12 cellular contexts compared by ENCODE assay signal in genomic region chr2:54601339-54601738, GRCh38.
DNase-seq lines count a peak whose midpoint lies in the region; ATAC-seq and TF ChIP-seq lines count a peak whose summit lies in the region.
"Had no signal": no experiment of that assay in that cellular context is flagged by ENCODE, and none has a peak within 500 bp of the region (broad histone marks: within the 10 kb centered on the region; RNA-seq: fewer than 3 reads in every experiment).

No MANE protein-coding gene starts in this region.

- H3K27ac ChIP-seq in thyroid gland (peak overlapping the region in 1 of 3 donors; percentile 71), testis (peak overlapping the region in 1 of 2 donors; percentile 60)

- intact Hi-C loops in thyroid gland (cut with DNase I) = no loop called here
- intact Hi-C loops in testis (cut with DNase I; ENCODE audit: low total_unique reads) = no loop called here

- TF ChIP-seq POLR2A in thyroid gland (IDR thresholded peaks at IDR 0.05) = no peak
- TF ChIP-seq POLR2A in testis (IDR thresholded peaks at IDR 0.05) = no peak

- H3K4me1 ChIP-seq in thyroid gland (peaks cover 61 to 89% of the 10 kb centered on the region in 2 donors), testis (peaks cover 72% of the 10 kb centered on the region)

- in situ Hi-C loops in ACHN (cut with HindIII; ENCODE audit: low pct_ligation_motif_present, low pct_unique_long_range_greater_than_20kb, low sequenced_read_pairs) = no loop called here

- DNase-seq in ACHN = peak; percentile 98
- peak; percentile 89 for DNase-seq in astrocyte of the hippocampus (ENCODE audit: low read depth, low spot score)
- peak; percentile 53 for DNase-seq in myocyte (ENCODE audit: low read depth)
- DNase-seq in thyroid gland = no peak
- no peak for DNase-seq in DMS 273 (lab: John Stamatoyannopoulos, UW; ENCODE audit: unreplicated experiment)
- no peak for DNase-seq in testis
- DNase-seq in putamen (ENCODE audit: low spot score) = no peak
- DNase-seq: activated CD8-positive, alpha-beta memory T cell treated with anti-CD3 and anti-CD28 coated beads, Interleukin-2, amount 50 U/mL, for 4 hours; dermis blood vessel endothelial cell; NCI-H226; SK-N-SH had no signal

- H3K36me3 ChIP-seq in thyroid gland = no peaks in the 10 kb centered on the region
- H3K36me3 ChIP-seq in testis (ENCODE audit: low read depth, missing control alignments) = no peaks in the 10 kb centered on the region

- 59 to 69% methylated on average over 2 of the region's 2 CpGs for WGBS in thyroid gland, 2 donors
- WGBS in testis, 2 donors = 41 to 43% methylated on average over 2 of the region's 2 CpGs

- H3K4me3 ChIP-seq in thyroid gland (replicated peaks in 1 of 3) (no peak overlapping the region), testis (no peak overlapping the region)

- H3K9me3 ChIP-seq in thyroid gland = no peaks in the 10 kb centered on the region
- H3K9me3 ChIP-seq in testis = no peaks in the 10 kb centered on the region
- H3K9me3 ChIP-seq: SK-N-SH had no signal

- peak; percentile 38 for ATAC-seq in GM18861 (IDR thresholded peaks at IDR 0.05; ENCODE audit: unreplicated experiment)

- TF ChIP-seq CTCF in thyroid gland (IDR thresholded peaks at IDR 0.05) (no peak), testis (IDR thresholded peaks at IDR 0.05) (no peak)

- no peaks in the 10 kb centered on the region for H3K27me3 ChIP-seq in thyroid gland
- H3K27me3 ChIP-seq in testis = no peaks in the 10 kb centered on the region

Comparison
In these comparisons a context has a peak if more than half of its experiments do, and no peak if none do; other contexts are left out.
1. DNase-seq: peak in ACHN (single experiment), astrocyte of the hippocampus (single experiment) and myocyte (single experiment); none in thyroid gland (0 of 2), DMS 273 (single experiment), testis (single experiment) and putamen (single experiment).